In genomic region chr1:241074507-241074906, GRCh38 we compare ENCODE assay signal across 15 cellular contexts.
A peak's percentile ranks its signal among the peaks of the same experiment; 100 is the strongest.
DNase-seq lines count a peak whose midpoint lies in the region; TF ChIP-seq lines count a peak whose summit lies in the region.
"Had no signal": no experiment of that assay in that cellular context is flagged by ENCODE, and none has a peak within 500 bp of the region (broad histone marks: within the 10 kb centered on the region; RNA-seq: fewer than 3 reads in every experiment).

No MANE protein-coding gene starts in this region.

- H3K27me3 Mint-ChIP-seq in H9 (ENCODE audit: low read depth), result no peaks in the 10 kb centered on the region

- DNase-seq in EL, result peak; percentile 16
- no peak for DNase-seq in H9
- peak; percentile 31 for DNase-seq in astrocyte of the spinal cord (ENCODE audit: low read depth, low spot score)
- DNase-seq in iris pigment epithelial cell (ENCODE audit: low read depth), result peak; percentile 1
- DNase-seq in NCI-H1048 (lab: John Stamatoyannopoulos, UW), result no peak
- DNase-seq in NK-92 treated with Interleukin-12 subunit alpha and Interleukin-12 subunit beta, amount 100 ng/mL, for 24 hours (lab: John Stamatoyannopoulos, UW), result no peak
- no peak for DNase-seq in adrenal gland
- DNase-seq: CD8-positive, alpha-beta T cell; DMS 273 treated with DMSO at 0.1 percent for 48 hours; MV-4-11; NCI-H146; NCI-H2081 treated with DMSO at 0.1 percent for 48 hours; NCI-H226; NCI-H526 treated with DMSO at 0.1 percent for 48 hours; PC-9 had no signal

- H4K20me1 ChIP-seq in H9 (ENCODE audit: control insufficient read depth, insufficient read depth, insufficient read length), result no peaks in the 10 kb centered on the region

- no peak overlapping the region for H2BK20ac ChIP-seq in H9 (ENCODE audit: low read depth, low read length, poor library complexity, severe bottlenecking)

- no peak overlapping the region for H3T11ph ChIP-seq in H9 (ENCODE audit: low read length)

- H3K79me1 ChIP-seq in H9 (ENCODE audit: insufficient read depth, low read depth, low read length, poor library complexity, severe bottlenecking), result no peaks in the 10 kb centered on the region

- no peak overlapping the region for H2AFZ ChIP-seq in H9 (ENCODE audit: low read length)
- H2AFZ ChIP-seq: PC-9 had no signal

- H3K36me3 Mint-ChIP-seq in H9 (ENCODE audit: insufficient read depth in 1 of 3, low read depth in 3 of 3), result no peaks in the 10 kb centered on the region
- H3K36me3 Mint-ChIP-seq: CD8-positive, alpha-beta T cell had no signal

- no peak overlapping the region for H4K8ac ChIP-seq in H9 (replicated peaks; ENCODE audit: insufficient read length, low read depth, low read length)

- TF ChIP-seq CTCF in H9 (conservative IDR thresholded peaks at IDR 0.05) (no peak), astrocyte of the spinal cord (IDR thresholded peaks at IDR 0.05; ENCODE audit: low read depth, low read length) (no peak), adrenal gland (IDR thresholded peaks at IDR 0.05) (no peak)

- no peak overlapping the region for H3K27ac ChIP-seq in H9 (ENCODE audit: insufficient read length, low read depth, low read length)
- no peak overlapping the region for H3K27ac ChIP-seq in adrenal gland
- H3K27ac ChIP-seq: PC-9 had no signal

- no peak overlapping the region for H3K14ac ChIP-seq in H9 (ENCODE audit: insufficient read depth, low read length)

- no peak overlapping the region for H3K18ac ChIP-seq in H9 (ENCODE audit: insufficient read length, low read depth, low read length)

- H3K4me3 Mint-ChIP-seq in H9, result no peak overlapping the region
- H3K4me3 Mint-ChIP-seq: CD8-positive, alpha-beta T cell had no signal

- H2BK5ac ChIP-seq in H9 (ENCODE audit: insufficient read length, low read length), result no peak overlapping the region

- H3K9me3 ChIP-seq in H9 (ENCODE audit: control insufficient read depth, low read depth, low read length) (no peaks in the 10 kb centered on the region), adrenal gland (replicated peaks in 1 of 3) (no peaks in the 10 kb centered on the region)

- TF ChIP-seq POLR2A in adrenal gland (IDR thresholded peaks at IDR 0.05), result no peak

- H3K23ac ChIP-seq in H9 (ENCODE audit: insufficient read length, low read depth, low read length), result no peak overlapping the region

- H3K56ac ChIP-seq in H9 (ENCODE audit: insufficient read length, low read depth, low read length), result no peak overlapping the region

- H3K36me3 ChIP-seq in adrenal gland (replicated peaks in 1 of 2), result no peaks in the 10 kb centered on the region

- in situ Hi-C loops in astrocyte of the spinal cord (cut with HindIII; ENCODE audit: low sequenced_read_pairs), result no loop called here

- H3K4me3 ChIP-seq in astrocyte of the spinal cord (ENCODE audit: low read depth, low read length), result no peak overlapping the region
- no peak overlapping the region for H3K4me3 ChIP-seq in adrenal gland
- H3K4me3 ChIP-seq: PC-9 had no signal

- no peak overlapping the region for H3K9ac ChIP-seq in H9 (ENCODE audit: extremely low read depth, insufficient read length, low read length)

- no peak overlapping the region for H3K4me2 ChIP-seq in H9 (ENCODE audit: insufficient read depth, insufficient read length, low read length)
- H3K4me2 ChIP-seq: PC-9 had no signal

- H4K5ac ChIP-seq in H9 (ENCODE audit: insufficient read length, low read depth, low read length), result no peak overlapping the region

- H3K27me3 ChIP-seq in H9 (ENCODE audit: insufficient read depth, low read length) (no peaks in the 10 kb centered on the region), adrenal gland (no peaks in the 10 kb centered on the region)

- no peak overlapping the region for H2BK120ac ChIP-seq in H9 (ENCODE audit: low read depth, low read length, poor library complexity, severe bottlenecking)

- no peaks in the 10 kb centered on the region for H3K9me3 Mint-ChIP-seq in H9
- H3K9me3 Mint-ChIP-seq: CD8-positive, alpha-beta T cell had no signal

- no peak overlapping the region for H2BK15ac ChIP-seq in H9 (ENCODE audit: low read depth, low read length)

- no peak overlapping the region for H4K91ac ChIP-seq in H9 (ENCODE audit: insufficient read length, low read depth, low read length)

- H2AK5ac ChIP-seq in H9 (ENCODE audit: insufficient read length, low read length), result no peak overlapping the region

- no peaks in the 10 kb centered on the region for H3K79me2 ChIP-seq in H9 (ENCODE audit: insufficient read depth, low read length)

- no peaks in the 10 kb centered on the region for H3K23me2 ChIP-seq in H9 (ENCODE audit: insufficient read length, low read depth, low read length, poor library complexity, severe bottlenecking)

- H3K4ac ChIP-seq in H9 (ENCODE audit: low read depth, low read length), result no peak overlapping the region

- no CpG with 5 or more reads among the region's 6 CpGs for WGBS in H9 (ENCODE audit: extremely low coverage, insufficient read length, low lambda C conversion rate)
- WGBS in adrenal gland, 4 donors, result 67 to 74% (median 72%) methylated on average over 6 of the region's 6 CpGs

- intact Hi-C loops in adrenal gland (cut with DNase I), result no loop called here

- H3K4me1 Mint-ChIP-seq in H9, result peaks cover 15 to 18% of the 10 kb centered on the region in 2 experiments

- peak overlapping the region; percentile 5 to 71 (median 8); a peak in 2 of 7 replicates for H3K27ac Mint-ChIP-seq in H9
- H3K27ac Mint-ChIP-seq: CD8-positive, alpha-beta T cell had no signal

- H2BK12ac ChIP-seq in H9 (ENCODE audit: insufficient read length, low read depth, low read length), result no peak overlapping the region

- peaks cover 2% of the 10 kb centered on the region for H3K4me1 ChIP-seq in H9 (ENCODE audit: insufficient read depth, low read length)
- H3K4me1 ChIP-seq in adrenal gland (replicated peaks in 1 of 2), result no peaks in the 10 kb centered on the region

Comparison
In these comparisons a context has a peak if more than half of its experiments do, and no peak if none do; other contexts are left out.
1. DNase-seq: peak in EL (single experiment), astrocyte of the spinal cord (single experiment) and iris pigment epithelial cell (single experiment); none in H9 (single experiment), NCI-H1048 (single experiment), NK-92 treated with Interleukin-12 subunit alpha and Interleukin-12 subunit beta, amount 100 ng/mL, for 24 hours (single experiment) and adrenal gland (0 of 7).